In genomic region chr15:61668444-61668843, GRCh38 we compare ENCODE assay signal across 34 cellular contexts.
"Had no signal": no experiment of that assay in that cellular context is flagged by ENCODE, and none has a peak within 500 bp of the region (broad histone marks: within the 10 kb centered on the region; RNA-seq: fewer than 3 reads in every experiment).

No MANE protein-coding gene starts in this region.

- H3K4me3 Mint-ChIP-seq: activated CD4-positive, alpha-beta T cell treated with anti-CD3 and anti-CD28 coated beads for 36 hours; activated naive CD4-positive, alpha-beta T cell treated with anti-CD3 and anti-CD28 coated beads, Interleukin-2, amount 10 ng/mL, durations not matched to agents 7 days and 5 days; activated naive CD8-positive, alpha-beta T cell treated with anti-CD3 and anti-CD28 coated beads, Interleukin-2, amount 10 ng/mL, durations not matched to agents 7 days and 5 days; activated T-helper 1 cell treated with anti-CD3 and anti-CD28 coated beads, Interleukin-12 subunit alpha, Interleukin-12 subunit beta, Interleukin-2, Interleukin-4 antibody, amounts not matched to agents 30 ng/mL and 10 ng/mL and 1 ng/mL, durations not matched to agents 14 hours and 24 hours and 36 hours; brain; immature natural killer cell; natural killer cell treated with Interleukin-12 subunit alpha and Interleukin-12 subunit beta and Interleukin-15 and Interleukin-18, amount 100 ng/mL, for 72 hours; T-helper 17 cell had no signal

- DNase-seq: activated CD4-positive, alpha-beta T cell treated with anti-CD3 and anti-CD28 coated beads for 36 hours; activated CD4-positive, alpha-beta T cell treated with anti-CD3 and anti-CD28 coated beads, Interleukin-2, amount 50 U/mL, for 48 hours; activated CD4-positive, CD25-positive, alpha-beta regulatory T cell; activated CD8-positive, alpha-beta memory T cell treated with anti-CD3 and anti-CD28 coated beads, Interleukin-2, amount 50 U/mL, for 4 hours; activated effector memory CD4-positive, alpha-beta T cell treated with anti-CD3 and anti-CD28 coated beads, Interleukin-2, amount 50 U/mL, for 16 hours; activated naive CD4-positive, alpha-beta T cell treated with anti-CD3 and anti-CD28 coated beads, Interleukin-2, amount 10 ng/mL, durations not matched to agents 7 days and 5 days; activated naive CD8-positive, alpha-beta T cell treated with anti-CD3 and anti-CD28 coated beads, Interleukin-2, amount 10 ng/mL, durations not matched to agents 7 days and 5 days; activated T-cell treated with anti-CD3 and anti-CD28 coated beads, Interleukin-2, amount 50 U/mL, for 1 hour; dorsolateral prefrontal cortex; effector memory CD4-positive, alpha-beta T cell; foreskin fibroblast; head of caudate nucleus; hypothalamus; immature natural killer cell; kidney glomerular epithelial cell; mesendoderm; posterior cingulate gyrus; right lobe of liver; stimulated activated CD4-positive, alpha-beta T cell treated with anti-CD3 and anti-CD28 coated beads, Interleukin-12 subunit alpha, Interleukin-12 subunit beta, amount 100 ng/mL, for 4 hours; stimulated activated CD4-positive, alpha-beta T cell treated with anti-CD3 and anti-CD28 coated beads, Interleukin-4, amount 100 ng/mL, for 1 hour; stimulated activated naive CD8-positive, alpha-beta T cell treated with anti-CD3 and anti-CD28 coated beads, Interleukin-15, Interleukin-2, amounts not matched to agents 100 U/mL and 50 U/mL, for 24 hours; T-helper 17 cell; T1000; testis; transverse colon; uterus had no signal

- H3K9me3 Mint-ChIP-seq: activated naive CD4-positive, alpha-beta T cell treated with anti-CD3 and anti-CD28 coated beads, Interleukin-2, amount 10 ng/mL, durations not matched to agents 7 days and 5 days; activated naive CD8-positive, alpha-beta T cell treated with anti-CD3 and anti-CD28 coated beads, Interleukin-2, amount 10 ng/mL, durations not matched to agents 7 days and 5 days; activated T-helper 1 cell treated with anti-CD3 and anti-CD28 coated beads, Interleukin-12 subunit alpha, Interleukin-12 subunit beta, Interleukin-2, Interleukin-4 antibody, amounts not matched to agents 30 ng/mL and 10 ng/mL and 1 ng/mL, durations not matched to agents 14 hours and 24 hours and 36 hours; brain; natural killer cell treated with Interleukin-12 subunit alpha and Interleukin-12 subunit beta and Interleukin-15 and Interleukin-18, amount 100 ng/mL, for 72 hours had no signal

- H3K4me1 ChIP-seq: ascending aorta, right lobe of liver, testis, transverse colon, uterus had no signal

- H3K4me1 Mint-ChIP-seq: activated CD4-positive, alpha-beta T cell treated with anti-CD3 and anti-CD28 coated beads for 36 hours; activated naive CD4-positive, alpha-beta T cell treated with anti-CD3 and anti-CD28 coated beads, Interleukin-2, amount 10 ng/mL, durations not matched to agents 7 days and 5 days; activated naive CD8-positive, alpha-beta T cell treated with anti-CD3 and anti-CD28 coated beads, Interleukin-2, amount 10 ng/mL, durations not matched to agents 7 days and 5 days; brain; immature natural killer cell; T-helper 17 cell had no signal

- H3K27ac ChIP-seq: ascending aorta, cardiac muscle cell, dorsolateral prefrontal cortex, right lobe of liver, testis, transverse colon, uterus had no signal

- H3K27me3 ChIP-seq: ascending aorta, cardiac muscle cell, right lobe of liver, testis, transverse colon, uterus had no signal

- H3K36me3 ChIP-seq: ascending aorta, cardiac muscle cell, right lobe of liver, transverse colon, uterus had no signal

- H3K36me3 Mint-ChIP-seq: activated naive CD4-positive, alpha-beta T cell treated with anti-CD3 and anti-CD28 coated beads, Interleukin-2, amount 10 ng/mL, durations not matched to agents 7 days and 5 days; activated naive CD8-positive, alpha-beta T cell treated with anti-CD3 and anti-CD28 coated beads, Interleukin-2, amount 10 ng/mL, durations not matched to agents 7 days and 5 days; brain; immature natural killer cell; natural killer cell treated with Interleukin-12 subunit alpha and Interleukin-12 subunit beta and Interleukin-15 and Interleukin-18, amount 100 ng/mL, for 72 hours had no signal

- ATAC-seq: activated CD4-positive, alpha-beta T cell treated with anti-CD3 and anti-CD28 coated beads for 36 hours; left lobe of liver; natural killer cell treated with Interleukin-12 subunit alpha and Interleukin-12 subunit beta and Interleukin-15 and Interleukin-18, amount 100 ng/mL, for 72 hours; right lobe of liver; stimulated activated naive CD8-positive, alpha-beta T cell treated with anti-CD3 and anti-CD28 coated beads, Interleukin-15, Interleukin-2, amounts not matched to agents 100 U/mL and 50 U/mL, for 24 hours; T-helper 17 cell had no signal

- H3K4me3 ChIP-seq: ascending aorta, cardiac muscle cell, coronary artery, dorsolateral prefrontal cortex, lung, right lobe of liver, testis, transverse colon, uterus had no signal

- H3K9me3 ChIP-seq: ascending aorta, right lobe of liver, testis, transverse colon, uterus had no signal

- H3K27ac Mint-ChIP-seq: activated CD4-positive, alpha-beta T cell treated with anti-CD3 and anti-CD28 coated beads for 36 hours; activated naive CD4-positive, alpha-beta T cell treated with anti-CD3 and anti-CD28 coated beads, Interleukin-2, amount 10 ng/mL, durations not matched to agents 7 days and 5 days; activated naive CD8-positive, alpha-beta T cell treated with anti-CD3 and anti-CD28 coated beads, Interleukin-2, amount 10 ng/mL, durations not matched to agents 7 days and 5 days; activated T-helper 1 cell treated with anti-CD3 and anti-CD28 coated beads, Interleukin-12 subunit alpha, Interleukin-12 subunit beta, Interleukin-2, Interleukin-4 antibody, amounts not matched to agents 30 ng/mL and 10 ng/mL and 1 ng/mL, durations not matched to agents 14 hours and 24 hours and 36 hours; brain; immature natural killer cell; natural killer cell treated with Interleukin-12 subunit alpha and Interleukin-12 subunit beta and Interleukin-15 and Interleukin-18, amount 100 ng/mL, for 72 hours; T-helper 17 cell had no signal
